ENCODE assay signal across 8 cellular contexts in genomic region chr16:72932050-72932449, GRCh38.
DNase-seq lines count a peak whose midpoint lies in the region; ATAC-seq and TF ChIP-seq lines count a peak whose summit lies in the region.
"Had no signal": no experiment of that assay in that cellular context is flagged by ENCODE, and none has a peak within 500 bp of the region (broad histone marks: within the 10 kb centered on the region; RNA-seq: fewer than 3 reads in every experiment).

No MANE protein-coding gene starts in this region.

- DNase-seq in HFFc6 (no peak), immature natural killer cell (peak in 2 of 3 donors; percentile 7 to 17), activated T-cell treated with anti-CD3 and anti-CD28 coated beads for 4 hours (no peak)
- no peak for DNase-seq in activated naive CD8-positive, alpha-beta T cell treated with anti-CD3 and anti-CD28 coated beads, Interleukin-2, amount 50 U/mL, for 24 hours
- DNase-seq in activated naive CD4-positive, alpha-beta T cell (lab: John Stamatoyannopoulos, UW), result no peak
- DNase-seq: activated CD4-positive, alpha-beta memory T cell treated with anti-CD3 and anti-CD28 coated beads for 36 hours had no signal

- H3K9me3 ChIP-seq in stomach smooth muscle (ENCODE audit: control insufficient read depth in 2 of 2, low read length in 2 of 2), result no peaks in the 10 kb centered on the region

- H3K27me3 ChIP-seq in stomach smooth muscle (ENCODE audit: control insufficient read depth in 1 of 2, insufficient read depth in 2 of 2, low read length in 2 of 2), result no peaks in the 10 kb centered on the region

- H3K9ac ChIP-seq in stomach smooth muscle (ENCODE audit: low read length in 2 of 2), result peak overlapping the region in 1 of 2 donors; percentile 16

- H3K9me3 Mint-ChIP-seq in HFFc6, result no peaks in the 10 kb centered on the region
- H3K9me3 Mint-ChIP-seq in activated naive CD8-positive, alpha-beta T cell treated with anti-CD3 and anti-CD28 coated beads, Interleukin-2, amount 50 U/mL, for 24 hours, result no peaks in the 10 kb centered on the region
- no peaks in the 10 kb centered on the region for H3K9me3 Mint-ChIP-seq in immature natural killer cell
- H3K9me3 Mint-ChIP-seq: activated CD4-positive, alpha-beta memory T cell treated with anti-CD3 and anti-CD28 coated beads for 36 hours had no signal

- no peak overlapping the region for H3K4me3 ChIP-seq in stomach smooth muscle (ENCODE audit: low read length in 2 of 2)

- peaks cover 12% of the 10 kb centered on the region for H3K36me3 Mint-ChIP-seq in HFFc6 (ENCODE audit: low read depth)
- H3K36me3 Mint-ChIP-seq in activated naive CD8-positive, alpha-beta T cell treated with anti-CD3 and anti-CD28 coated beads, Interleukin-2, amount 50 U/mL, for 24 hours (ENCODE audit: low read depth), result no peaks in the 10 kb centered on the region
- peaks cover 0 to 3% (median 0%) of the 10 kb centered on the region in 3 donors for H3K36me3 Mint-ChIP-seq in immature natural killer cell
- H3K36me3 Mint-ChIP-seq: activated CD4-positive, alpha-beta memory T cell treated with anti-CD3 and anti-CD28 coated beads for 36 hours had no signal

- peaks cover 40% of the 10 kb centered on the region for H3K4me1 ChIP-seq in stomach smooth muscle (ENCODE audit: control insufficient read depth, insufficient read depth, low read length)

- TF ChIP-seq CTCF in HFFc6 (IDR thresholded peaks at IDR 0.05), result no peak

- H3K27ac ChIP-seq in stomach smooth muscle (ENCODE audit: low read length), result peak overlapping the region; percentile 25

- H3K27me3 Mint-ChIP-seq in HFFc6 (ENCODE audit: insufficient read depth) (no peaks in the 10 kb centered on the region; the same call in none of the 2 replicates), immature natural killer cell (ENCODE audit: low read depth in 3 of 3) (peaks cover 0 to 1% (median 1%) of the 10 kb centered on the region in 3 donors)
- H3K27me3 Mint-ChIP-seq in activated naive CD8-positive, alpha-beta T cell treated with anti-CD3 and anti-CD28 coated beads, Interleukin-2, amount 50 U/mL, for 24 hours, result no peaks in the 10 kb centered on the region

- H3K4me1 Mint-ChIP-seq in HFFc6 (ENCODE audit: low read depth) (peaks cover 66% of the 10 kb centered on the region), immature natural killer cell (peaks cover 18 to 20% of the 10 kb centered on the region in 2 donors)
- peaks cover 10% of the 10 kb centered on the region for H3K4me1 Mint-ChIP-seq in activated naive CD8-positive, alpha-beta T cell treated with anti-CD3 and anti-CD28 coated beads, Interleukin-2, amount 50 U/mL, for 24 hours

- no peak for ATAC-seq in activated naive CD8-positive, alpha-beta T cell treated with anti-CD3 and anti-CD28 coated beads, Interleukin-2, amount 50 U/mL, for 24 hours
- no peak for ATAC-seq in HG03196 (IDR thresholded peaks at IDR 0.05; ENCODE audit: unreplicated experiment)

- H3K36me3 ChIP-seq in stomach smooth muscle (ENCODE audit: control insufficient read depth in 2 of 2, insufficient read depth in 2 of 2, low read length in 2 of 2), result peaks cover 0 to 2% of the 10 kb centered on the region in 2 donors

- H3K27ac Mint-ChIP-seq in HFFc6 (peak overlapping the region; percentile 73), immature natural killer cell (peak overlapping the region in 5 of 6 donors; percentile 13 to 85 (median 72))
- H3K27ac Mint-ChIP-seq in activated naive CD8-positive, alpha-beta T cell treated with anti-CD3 and anti-CD28 coated beads, Interleukin-2, amount 50 U/mL, for 24 hours, result peak overlapping the region; percentile 18
- H3K27ac Mint-ChIP-seq: activated CD4-positive, alpha-beta memory T cell treated with anti-CD3 and anti-CD28 coated beads for 36 hours had no signal

- H3K4me3 Mint-ChIP-seq in HFFc6 (peak overlapping the region; percentile 65), immature natural killer cell (peak overlapping the region in 2 of 5 donors; percentile 31 to 36)
- H3K4me3 Mint-ChIP-seq in activated naive CD8-positive, alpha-beta T cell treated with anti-CD3 and anti-CD28 coated beads, Interleukin-2, amount 50 U/mL, for 24 hours, result peak overlapping the region; percentile 2
- H3K4me3 Mint-ChIP-seq: activated CD4-positive, alpha-beta memory T cell treated with anti-CD3 and anti-CD28 coated beads for 36 hours had no signal

Comparison
In these comparisons a context has a peak if more than half of its experiments do, and no peak if none do; other contexts are left out.
1. DNase-seq: peak in immature natural killer cell (2 of 3); none in HFFc6 (single experiment), activated naive CD8-positive, alpha-beta T cell treated with anti-CD3 and anti-CD28 coated beads, Interleukin-2, amount 50 U/mL, for 24 hours (single experiment), activated naive CD4-positive, alpha-beta T cell (0 of 4) and activated T-cell treated with anti-CD3 and anti-CD28 coated beads for 4 hours (single experiment).
2. H3K27ac Mint-ChIP-seq: peak in every context shown above with its lines; median percentile 73 in HFFc6; 72 in immature natural killer cell; 18 in activated naive CD8-positive, alpha-beta T cell treated with anti-CD3 and anti-CD28 coated beads, Interleukin-2, amount 50 U/mL, for 24 hours.